Comparison of ENCODE assay signal across 15 cellular contexts in the genomic region with DNA sequence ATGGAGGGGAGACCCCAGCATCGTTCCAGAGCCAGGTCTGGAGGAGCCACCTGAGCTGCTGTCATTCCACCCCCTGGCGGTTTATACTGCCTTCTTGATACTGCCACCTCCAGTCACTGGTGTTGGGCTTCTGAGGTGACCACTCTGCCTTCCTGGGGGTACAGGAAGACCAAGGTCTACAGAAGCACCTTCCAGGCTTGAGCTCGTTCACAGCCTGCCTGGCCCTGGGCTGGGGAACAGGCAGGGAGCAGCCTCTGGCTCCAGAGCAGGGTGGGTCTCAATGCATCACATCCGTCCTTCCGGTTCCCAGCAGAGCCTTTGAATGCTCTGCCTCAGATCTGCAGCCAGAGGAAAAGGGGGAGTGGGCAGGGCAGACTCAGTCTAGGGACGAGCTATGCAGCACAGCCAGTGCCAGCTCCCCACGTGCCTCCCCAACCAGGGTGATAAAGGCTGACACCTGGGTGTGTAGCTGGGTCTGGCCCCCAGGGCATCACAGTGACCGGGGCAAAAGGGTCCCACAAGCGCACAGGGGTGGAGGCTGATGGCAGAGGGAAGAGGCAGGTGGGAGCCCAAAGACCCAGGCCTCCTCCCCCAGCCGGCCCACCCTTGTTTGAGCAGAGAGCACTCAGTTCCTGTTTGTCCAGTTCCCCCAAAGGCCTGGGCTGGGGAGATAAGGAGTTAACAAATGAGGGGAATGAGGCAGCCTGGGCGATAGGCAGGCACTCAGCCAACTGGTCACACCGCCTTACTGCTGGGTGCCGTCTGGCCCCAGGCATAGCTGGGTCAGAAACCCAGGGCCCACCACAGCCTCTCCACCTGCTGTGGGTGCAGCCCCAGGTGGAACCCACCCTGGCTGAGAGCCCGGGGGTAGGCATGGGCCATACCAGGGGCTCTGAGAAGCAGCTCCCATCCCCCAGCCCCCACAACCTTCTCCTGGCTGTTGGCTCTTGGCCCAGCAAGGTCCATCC. TPM values are rescaled to one million over a fixed set of nuclear protein-coding genes. Genes with fewer than 3 reads are reported as not detected.
A peak's percentile ranks its signal among the peaks of the same experiment; 100 is the strongest.
DNase-seq lines count a peak whose midpoint lies in the region; ATAC-seq, FAIRE-seq and TF ChIP-seq lines count a peak whose summit lies in the region.
"Had no signal": no experiment of that assay in that cellular context is flagged by ENCODE, and none has a peak within 500 bp of the region (broad histone marks: within the 10 kb centered on the region; RNA-seq: fewer than 3 reads in every experiment).

No MANE protein-coding gene starts in this region.

- H3K27me3 ChIP-seq in bronchial epithelial cell (ENCODE audit: control insufficient read depth, insufficient read depth, low read length) (no peaks in the 10 kb centered on the region), left lung (no peaks in the 10 kb centered on the region)

- H3K4me1 ChIP-seq in left lung = peaks cover 0 to 57% of the 10 kb centered on the region in 2 donors

- peak; percentile 11 for ATAC-seq in left lung
- no peak for ATAC-seq in HG03457 (IDR thresholded peaks at IDR 0.05; ENCODE audit: unreplicated experiment)
- ATAC-seq in HG03460 (IDR thresholded peaks at IDR 0.05; ENCODE audit: unreplicated experiment) = no peak

- H3K27ac ChIP-seq in left lung = peak overlapping the region; percentile 79 to 80
- peak overlapping the region; percentile 61 for H3K27ac ChIP-seq in temporal lobe (ENCODE audit: low read depth, low read length)
- H3K27ac ChIP-seq: SK-N-MC had no signal

- no peak overlapping the region for H3K4me3 ChIP-seq in bronchial epithelial cell (ENCODE audit: low read depth, low read length)
- H3K4me3 ChIP-seq in left lung = no peak overlapping the region
- H3K4me3 ChIP-seq: SK-N-MC had no signal

- no peaks in the 10 kb centered on the region for H3K9me3 ChIP-seq in left lung

- TF ChIP-seq CTCF in bronchial epithelial cell (IDR thresholded peaks at IDR 0.05; ENCODE audit: insufficient read depth, low read length, severe bottlenecking) (no peak), left lung (IDR thresholded peaks at IDR 0.05) (no peak)

- intact Hi-C loops in left lung (cut with DNase I) = no loop called here

- DNase-seq in NCI-H1105 (lab: John Stamatoyannopoulos, UW) (peak; percentile 21), NCI-H1105 treated with DMSO at 0.1 percent for 48 hours (lab: John Stamatoyannopoulos, UW) (no peak), bronchial epithelial cell (ENCODE audit: low read depth) (peak; percentile 22), left lung (peak in 1 of 2 donors; percentile 47), HTR-8/SVneo (ENCODE audit: insufficient read length, low spot score) (no peak)
- DNase-seq: activated naive CD4-positive, alpha-beta T cell treated with anti-CD3 and anti-CD28 coated beads for 36 hours; NCI-H146; retina; stimulated activated naive CD4-positive, alpha-beta T cell treated with Interleukin-2 at 50 U/mL for 16 hours had no signal

- no peaks in the 10 kb centered on the region for H3K36me3 ChIP-seq in bronchial epithelial cell (ENCODE audit: control insufficient read depth, insufficient read depth, low read length)
- peaks cover 0 to 28% of the 10 kb centered on the region in 2 donors for H3K36me3 ChIP-seq in left lung

- FAIRE-seq in bronchial epithelial cell (lab: Jason Lieb, UNC) (no peak), HTR-8/SVneo (lab: Jason Lieb, UNC) (no peak)

RNA-seq across cellular contexts. Expression of a gene that starts 17.1 kb away (rescaled TPM):
- total RNA-seq in bronchial epithelial cell (0.53 and 9.7 TPM in 2 replicates), left lung (1 to 10 TPM; 2.0 to 7.6 TPM), temporal lobe (2.2 TPM)
- total RNA-seq: A172, fibroblast of villous mesenchyme had no signal

Comparison
In these comparisons a context has a peak if more than half of its experiments do, and no peak if none do; other contexts are left out.
1. DNase-seq: peak in NCI-H1105 (single experiment) and bronchial epithelial cell (single experiment); none in NCI-H1105 treated with DMSO at 0.1 percent for 48 hours (single experiment) and HTR-8/SVneo (single experiment).